1 cellular context compared by ENCODE assay signal in the genomic region with DNA sequence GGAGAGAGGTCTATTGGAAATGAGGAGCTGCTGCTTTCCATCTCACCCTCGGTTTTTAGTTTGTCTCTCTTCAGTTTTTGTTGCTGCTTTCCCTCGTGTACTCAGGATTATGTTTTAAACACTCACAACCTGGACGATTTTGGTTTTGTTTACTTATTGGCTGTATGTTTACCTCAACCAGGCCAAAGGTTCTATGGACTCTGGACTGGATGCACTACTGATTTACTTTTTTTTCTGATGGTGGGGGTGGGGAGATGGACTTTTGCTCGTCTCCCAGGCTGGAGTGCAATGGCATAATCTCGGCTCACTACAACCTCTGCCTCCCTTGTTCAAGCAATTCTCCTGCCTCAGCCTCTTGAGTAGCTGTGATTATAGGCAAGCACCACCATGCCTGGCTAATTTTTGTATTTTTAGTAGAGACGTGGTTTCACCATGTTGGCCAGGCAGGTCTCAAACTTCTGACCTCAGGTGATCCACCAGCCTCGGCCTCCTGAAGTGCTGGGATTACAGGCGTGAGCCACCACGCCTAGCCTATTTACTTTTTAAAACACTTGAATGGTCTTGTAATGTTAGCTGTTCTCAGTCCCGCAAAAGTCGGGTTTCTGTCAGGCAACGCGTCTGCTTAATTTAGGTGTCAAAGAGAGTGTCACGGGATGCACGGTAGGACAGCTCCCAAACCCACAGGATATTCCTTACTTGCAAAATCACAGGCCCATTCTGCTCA.
TF ChIP-seq lines count a peak whose summit lies in the region.

No MANE protein-coding gene starts in this region.

TF ChIP-seq in HepG2, 621 proteins besides CTCF, POLR2A, EP300 and RAD21 (continued from another document and continues in another):
- TF ChIP-seq, protein P1, sequence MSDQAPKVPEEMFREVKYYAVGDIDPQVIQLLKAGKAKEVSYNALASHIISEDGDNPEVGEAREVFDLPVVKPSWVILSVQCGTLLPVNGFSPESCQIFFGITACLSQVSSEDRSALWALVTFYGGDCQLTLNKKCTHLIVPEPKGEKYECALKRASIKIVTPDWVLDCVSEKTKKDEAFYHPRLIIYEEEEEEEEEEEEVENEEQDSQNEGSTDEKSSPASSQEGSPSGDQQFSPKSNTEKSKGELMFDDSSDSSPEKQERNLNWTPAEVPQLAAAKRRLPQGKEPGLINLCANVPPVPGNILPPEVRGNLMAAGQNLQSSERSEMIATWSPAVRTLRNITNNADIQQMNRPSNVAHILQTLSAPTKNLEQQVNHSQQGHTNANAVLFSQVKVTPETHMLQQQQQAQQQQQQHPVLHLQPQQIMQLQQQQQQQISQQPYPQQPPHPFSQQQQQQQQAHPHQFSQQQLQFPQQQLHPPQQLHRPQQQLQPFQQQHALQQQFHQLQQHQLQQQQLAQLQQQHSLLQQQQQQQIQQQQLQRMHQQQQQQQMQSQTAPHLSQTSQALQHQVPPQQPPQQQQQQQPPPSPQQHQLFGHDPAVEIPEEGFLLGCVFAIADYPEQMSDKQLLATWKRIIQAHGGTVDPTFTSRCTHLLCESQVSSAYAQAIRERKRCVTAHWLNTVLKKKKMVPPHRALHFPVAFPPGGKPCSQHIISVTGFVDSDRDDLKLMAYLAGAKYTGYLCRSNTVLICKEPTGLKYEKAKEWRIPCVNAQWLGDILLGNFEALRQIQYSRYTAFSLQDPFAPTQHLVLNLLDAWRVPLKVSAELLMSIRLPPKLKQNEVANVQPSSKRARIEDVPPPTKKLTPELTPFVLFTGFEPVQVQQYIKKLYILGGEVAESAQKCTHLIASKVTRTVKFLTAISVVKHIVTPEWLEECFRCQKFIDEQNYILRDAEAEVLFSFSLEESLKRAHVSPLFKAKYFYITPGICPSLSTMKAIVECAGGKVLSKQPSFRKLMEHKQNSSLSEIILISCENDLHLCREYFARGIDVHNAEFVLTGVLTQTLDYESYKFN (CRISPR knock-in tag; conservative IDR thresholded peaks at IDR 0.05): peak; percentile 100
- TF ChIP-seq ZFP36L1 (CRISPR knock-in tag; IDR thresholded peaks at IDR 0.05) (peak; percentile 79), GABPA (IDR thresholded peaks at IDR 0.05; ENCODE audit: low read depth, low read length) (no peak), GABPA (CRISPR knock-in tag; IDR thresholded peaks at IDR 0.05; ENCODE audit: low read depth) (no peak; the same call in 1 of the 2 replicates), ZNF614 (CRISPR knock-in tag; IDR thresholded peaks at IDR 0.05; ENCODE audit: borderline replicate concordance) (0 out of 2 replicates have a peak, but pooled peaks have one; percentile 36), HOXA3 (CRISPR knock-in tag; IDR thresholded peaks at IDR 0.05) (peak; percentile 65; the same call in 1 of the 2 replicates), NR1H2 (CRISPR knock-in tag; IDR thresholded peaks at IDR 0.05; ENCODE audit: borderline replicate concordance, low read depth) (no peak), CBX1 (IDR thresholded peaks at IDR 0.05; ENCODE audit: low read depth) (no peak), GTF3A (CRISPR knock-in tag; conservative IDR thresholded peaks at IDR 0.05) (no peak), SALL1 (CRISPR knock-in tag; IDR thresholded peaks at IDR 0.05) (peak; percentile 89), ZNF878 (CRISPR knock-in tag; IDR thresholded peaks at IDR 0.05) (peak; percentile 64; the same call in 1 of the 2 replicates), NONO (IDR thresholded peaks at IDR 0.05) (no peak), NONO (CRISPR knock-in tag; conservative IDR thresholded peaks at IDR 0.05) (peak; percentile 89), DR1 (CRISPR knock-in tag; IDR thresholded peaks at IDR 0.05) (no peak), SAP130 (CRISPR knock-in tag; IDR thresholded peaks at IDR 0.05; ENCODE audit: low read depth) (peak; percentile 55), NCOA2 (CRISPR knock-in tag; IDR thresholded peaks at IDR 0.05) (peak; percentile 78), ZNF766 (CRISPR knock-in tag; IDR thresholded peaks at IDR 0.05; ENCODE audit: borderline replicate concordance) (peak; percentile 58; the same call in 1 of the 2 replicates), AKAP8 (CRISPR knock-in tag; IDR thresholded peaks at IDR 0.05) (peak; percentile 56; the same call in 1 of the 2 replicates), FOXA1 (IDR thresholded peaks at IDR 0.05) (peak; percentile 92), FOXA1 (CRISPR knock-in tag; IDR thresholded peaks at IDR 0.05) (peak; percentile 71), ZNF138 (CRISPR knock-in tag; IDR thresholded peaks at IDR 0.05; ENCODE audit: low read depth) (no peak), KDM6A (CRISPR knock-in tag; IDR thresholded peaks at IDR 0.05; ENCODE audit: low read depth) (peak; percentile 98), ELF3 (CRISPR knock-in tag; IDR thresholded peaks at IDR 0.05) (peak; percentile 45; the same call in 1 of the 2 replicates), CCDC6 (CRISPR knock-in tag; IDR thresholded peaks at IDR 0.05) (no peak; the same call in 1 of the 2 replicates), ZMYM2 (CRISPR knock-in tag; IDR thresholded peaks at IDR 0.05) (peak; percentile 92), ATF7 (IDR thresholded peaks at IDR 0.05) (no peak), ATF7 (CRISPR knock-in tag; IDR thresholded peaks at IDR 0.05) (no peak), ZFP90 (CRISPR knock-in tag; IDR thresholded peaks at IDR 0.05; ENCODE audit: borderline replicate concordance) (peak; percentile 88), ZNF24 (IDR thresholded peaks at IDR 0.05) (peak; percentile 75), FOXP1 (IDR thresholded peaks at IDR 0.05) (peak; percentile 99), FOXP1 (CRISPR knock-in tag; IDR thresholded peaks at IDR 0.05) (peak; percentile 98), CHD2 (IDR thresholded peaks at IDR 0.05; ENCODE audit: low read depth, low read length) (peak; percentile 71), NFATC3 (CRISPR knock-in tag; IDR thresholded peaks at IDR 0.05) (no peak), PTBP1 (IDR thresholded peaks at IDR 0.05; ENCODE audit: low read depth, low read length, poor library complexity, severe bottlenecking) (no peak), MAZ (IDR thresholded peaks at IDR 0.05; ENCODE audit: borderline replicate concordance, low read depth, low read length) (no peak), MAZ (CRISPR knock-in tag; IDR thresholded peaks at IDR 0.05; ENCODE audit: low read depth) (peak; percentile 82; the same call in 1 of the 2 replicates), ZNF224 (CRISPR knock-in tag; IDR thresholded peaks at IDR 0.05) (0 out of 2 replicates have a peak, but pooled peaks have one; percentile 13)
- TF ChIP-seq, protein P2, sequence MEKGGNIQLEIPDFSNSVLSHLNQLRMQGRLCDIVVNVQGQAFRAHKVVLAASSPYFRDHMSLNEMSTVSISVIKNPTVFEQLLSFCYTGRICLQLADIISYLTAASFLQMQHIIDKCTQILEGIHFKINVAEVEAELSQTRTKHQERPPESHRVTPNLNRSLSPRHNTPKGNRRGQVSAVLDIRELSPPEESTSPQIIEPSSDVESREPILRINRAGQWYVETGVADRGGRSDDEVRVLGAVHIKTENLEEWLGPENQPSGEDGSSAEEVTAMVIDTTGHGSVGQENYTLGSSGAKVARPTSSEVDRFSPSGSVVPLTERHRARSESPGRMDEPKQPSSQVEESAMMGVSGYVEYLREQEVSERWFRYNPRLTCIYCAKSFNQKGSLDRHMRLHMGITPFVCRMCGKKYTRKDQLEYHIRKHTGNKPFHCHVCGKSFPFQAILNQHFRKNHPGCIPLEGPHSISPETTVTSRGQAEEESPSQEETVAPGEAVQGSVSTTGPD (CRISPR knock-in tag; IDR thresholded peaks at IDR 0.05): peak; percentile 74
- TF ChIP-seq, protein P3, sequence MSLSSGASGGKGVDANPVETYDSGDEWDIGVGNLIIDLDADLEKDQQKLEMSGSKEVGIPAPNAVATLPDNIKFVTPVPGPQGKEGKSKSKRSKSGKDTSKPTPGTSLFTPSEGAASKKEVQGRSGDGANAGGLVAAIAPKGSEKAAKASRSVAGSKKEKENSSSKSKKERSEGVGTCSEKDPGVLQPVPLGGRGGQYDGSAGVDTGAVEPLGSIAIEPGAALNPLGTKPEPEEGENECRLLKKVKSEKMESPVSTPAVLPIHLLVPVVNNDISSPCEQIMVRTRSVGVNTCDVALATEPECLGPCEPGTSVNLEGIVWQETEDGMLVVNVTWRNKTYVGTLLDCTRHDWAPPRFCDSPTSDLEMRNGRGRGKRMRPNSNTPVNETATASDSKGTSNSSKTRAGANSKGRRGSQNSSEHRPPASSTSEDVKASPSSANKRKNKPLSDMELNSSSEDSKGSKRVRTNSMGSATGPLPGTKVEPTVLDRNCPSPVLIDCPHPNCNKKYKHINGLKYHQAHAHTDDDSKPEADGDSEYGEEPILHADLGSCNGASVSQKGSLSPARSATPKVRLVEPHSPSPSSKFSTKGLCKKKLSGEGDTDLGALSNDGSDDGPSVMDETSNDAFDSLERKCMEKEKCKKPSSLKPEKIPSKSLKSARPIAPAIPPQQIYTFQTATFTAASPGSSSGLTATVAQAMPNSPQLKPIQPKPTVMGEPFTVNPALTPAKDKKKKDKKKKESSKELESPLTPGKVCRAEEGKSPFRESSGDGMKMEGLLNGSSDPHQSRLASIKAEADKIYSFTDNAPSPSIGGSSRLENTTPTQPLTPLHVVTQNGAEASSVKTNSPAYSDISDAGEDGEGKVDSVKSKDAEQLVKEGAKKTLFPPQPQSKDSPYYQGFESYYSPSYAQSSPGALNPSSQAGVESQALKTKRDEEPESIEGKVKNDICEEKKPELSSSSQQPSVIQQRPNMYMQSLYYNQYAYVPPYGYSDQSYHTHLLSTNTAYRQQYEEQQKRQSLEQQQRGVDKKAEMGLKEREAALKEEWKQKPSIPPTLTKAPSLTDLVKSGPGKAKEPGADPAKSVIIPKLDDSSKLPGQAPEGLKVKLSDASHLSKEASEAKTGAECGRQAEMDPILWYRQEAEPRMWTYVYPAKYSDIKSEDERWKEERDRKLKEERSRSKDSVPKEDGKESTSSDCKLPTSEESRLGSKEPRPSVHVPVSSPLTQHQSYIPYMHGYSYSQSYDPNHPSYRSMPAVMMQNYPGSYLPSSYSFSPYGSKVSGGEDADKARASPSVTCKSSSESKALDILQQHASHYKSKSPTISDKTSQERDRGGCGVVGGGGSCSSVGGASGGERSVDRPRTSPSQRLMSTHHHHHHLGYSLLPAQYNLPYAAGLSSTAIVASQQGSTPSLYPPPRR (CRISPR knock-in tag; IDR thresholded peaks at IDR 0.05; ENCODE audit: borderline replicate concordance): peak; percentile 73; the same call in 1 of the 2 replicates
- TF ChIP-seq, protein P4, sequence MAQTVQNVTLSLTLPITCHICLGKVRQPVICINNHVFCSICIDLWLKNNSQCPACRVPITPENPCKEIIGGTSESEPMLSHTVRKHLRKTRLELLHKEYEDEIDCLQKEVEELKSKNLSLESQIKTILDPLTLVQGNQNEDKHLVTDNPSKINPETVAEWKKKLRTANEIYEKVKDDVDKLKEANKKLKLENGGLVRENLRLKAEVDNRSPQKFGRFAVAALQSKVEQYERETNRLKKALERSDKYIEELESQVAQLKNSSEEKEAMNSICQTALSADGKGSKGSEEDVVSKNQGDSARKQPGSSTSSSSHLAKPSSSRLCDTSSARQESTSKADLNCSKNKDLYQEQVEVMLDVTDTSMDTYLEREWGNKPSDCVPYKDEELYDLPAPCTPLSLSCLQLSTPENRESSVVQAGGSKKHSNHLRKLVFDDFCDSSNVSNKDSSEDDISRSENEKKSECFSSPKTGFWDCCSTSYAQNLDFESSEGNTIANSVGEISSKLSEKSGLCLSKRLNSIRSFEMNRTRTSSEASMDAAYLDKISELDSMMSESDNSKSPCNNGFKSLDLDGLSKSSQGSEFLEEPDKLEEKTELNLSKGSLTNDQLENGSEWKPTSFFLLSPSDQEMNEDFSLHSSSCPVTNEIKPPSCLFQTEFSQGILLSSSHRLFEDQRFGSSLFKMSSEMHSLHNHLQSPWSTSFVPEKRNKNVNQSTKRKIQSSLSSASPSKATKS (CRISPR knock-in tag; IDR thresholded peaks at IDR 0.05): no peak
- TF ChIP-seq, protein P5, sequence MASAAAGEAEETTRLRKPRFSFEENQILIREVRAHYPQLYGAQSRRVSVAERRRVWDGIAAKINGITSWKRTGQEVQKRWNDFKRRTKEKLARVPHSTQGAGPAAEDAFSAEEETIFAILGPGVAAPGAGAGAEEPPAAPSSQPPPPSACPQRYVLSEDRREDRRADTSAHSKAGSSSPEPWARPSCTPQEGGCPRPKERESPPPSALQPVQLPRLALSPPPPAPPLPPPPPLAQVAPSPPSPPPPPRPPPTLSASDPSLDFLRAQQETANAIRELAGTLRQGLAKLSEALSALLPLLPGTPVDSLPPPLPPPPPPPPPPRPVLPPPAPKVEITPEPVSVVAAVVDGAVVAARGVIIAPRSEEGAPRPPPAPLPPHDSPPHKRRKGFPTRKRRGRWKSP (CRISPR knock-in tag; IDR thresholded peaks at IDR 0.05): peak; percentile 71
- TF ChIP-seq, protein P6, sequence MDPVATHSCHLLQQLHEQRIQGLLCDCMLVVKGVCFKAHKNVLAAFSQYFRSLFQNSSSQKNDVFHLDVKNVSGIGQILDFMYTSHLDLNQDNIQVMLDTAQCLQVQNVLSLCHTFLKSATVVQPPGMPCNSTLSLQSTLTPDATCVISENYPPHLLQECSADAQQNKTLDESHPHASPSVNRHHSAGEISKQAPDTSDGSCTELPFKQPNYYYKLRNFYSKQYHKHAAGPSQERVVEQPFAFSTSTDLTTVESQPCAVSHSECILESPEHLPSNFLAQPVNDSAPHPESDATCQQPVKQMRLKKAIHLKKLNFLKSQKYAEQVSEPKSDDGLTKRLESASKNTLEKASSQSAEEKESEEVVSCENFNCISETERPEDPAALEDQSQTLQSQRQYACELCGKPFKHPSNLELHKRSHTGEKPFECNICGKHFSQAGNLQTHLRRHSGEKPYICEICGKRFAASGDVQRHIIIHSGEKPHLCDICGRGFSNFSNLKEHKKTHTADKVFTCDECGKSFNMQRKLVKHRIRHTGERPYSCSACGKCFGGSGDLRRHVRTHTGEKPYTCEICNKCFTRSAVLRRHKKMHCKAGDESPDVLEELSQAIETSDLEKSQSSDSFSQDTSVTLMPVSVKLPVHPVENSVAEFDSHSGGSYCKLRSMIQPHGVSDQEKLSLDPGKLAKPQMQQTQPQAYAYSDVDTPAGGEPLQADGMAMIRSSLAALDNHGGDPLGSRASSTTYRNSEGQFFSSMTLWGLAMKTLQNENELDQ (CRISPR knock-in tag; IDR thresholded peaks at IDR 0.05; ENCODE audit: borderline replicate concordance): no peak
- TF ChIP-seq, protein P7, sequence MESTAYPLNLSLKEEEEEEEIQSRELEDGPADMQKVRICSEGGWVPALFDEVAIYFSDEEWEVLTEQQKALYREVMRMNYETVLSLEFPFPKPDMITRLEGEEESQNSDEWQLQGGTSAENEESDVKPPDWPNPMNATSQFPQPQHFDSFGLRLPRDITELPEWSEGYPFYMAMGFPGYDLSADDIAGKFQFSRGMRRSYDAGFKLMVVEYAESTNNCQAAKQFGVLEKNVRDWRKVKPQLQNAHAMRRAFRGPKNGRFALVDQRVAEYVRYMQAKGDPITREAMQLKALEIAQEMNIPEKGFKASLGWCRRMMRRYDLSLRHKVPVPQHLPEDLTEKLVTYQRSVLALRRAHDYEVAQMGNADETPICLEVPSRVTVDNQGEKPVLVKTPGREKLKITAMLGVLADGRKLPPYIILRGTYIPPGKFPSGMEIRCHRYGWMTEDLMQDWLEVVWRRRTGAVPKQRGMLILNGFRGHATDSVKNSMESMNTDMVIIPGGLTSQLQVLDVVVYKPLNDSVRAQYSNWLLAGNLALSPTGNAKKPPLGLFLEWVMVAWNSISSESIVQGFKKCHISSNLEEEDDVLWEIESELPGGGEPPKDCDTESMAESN (CRISPR knock-in tag; conservative IDR thresholded peaks at IDR 0.05): 0 out of 2 replicates have a peak, but pooled peaks have one; percentile 43
